In genomic region chr4:141486375-141486997, GRCh38 we compare ENCODE assay signal across 16 cellular contexts.
A peak's percentile ranks its signal among the peaks of the same experiment; 100 is the strongest.
DNase-seq lines count a peak whose midpoint lies in the region; ATAC-seq, FAIRE-seq and TF ChIP-seq lines count a peak whose summit lies in the region.
"Had no signal": no experiment of that assay in that cellular context is flagged by ENCODE, and none has a peak within 500 bp of the region (broad histone marks: within the 10 kb centered on the region; RNA-seq: fewer than 3 reads in every experiment).

No MANE protein-coding gene starts in this region.

- WGBS in K562 (ENCODE audit: insufficient coverage, low coverage, missing lambda C conversion rate), result 7% methylated on average over 4 of the region's 4 CpGs
- no CpG with 5 or more reads among the region's 4 CpGs for WGBS in mesendoderm (ENCODE audit: extremely low coverage, insufficient coverage, low lambda C conversion rate)

- H3K4me3 ChIP-seq in AG04449 (ENCODE audit: low read depth, low read length) (no peak overlapping the region), K562 (no peak overlapping the region), mucosa of descending colon (no peak overlapping the region), mesendoderm (ENCODE audit: low read length) (no peak overlapping the region)
- H3K4me3 ChIP-seq: ovary, transverse colon had no signal

- H3K4me1 ChIP-seq in K562 (replicated peaks in 1 of 2; ENCODE audit: control insufficient read depth in 2 of 2, insufficient read depth in 2 of 2, low read length in 2 of 2) (no peaks in the 10 kb centered on the region), mucosa of descending colon (ENCODE audit: low read depth) (no peaks in the 10 kb centered on the region), mesendoderm (ENCODE audit: control insufficient read depth, low read depth, low read length) (no peaks in the 10 kb centered on the region)
- H3K4me1 ChIP-seq: transverse colon had no signal

- no peak overlapping the region for H3K56ac ChIP-seq in mesendoderm (ENCODE audit: low read length)

- in situ Hi-C loops in K562 (cut with MboI), result no loop called here

- no peak overlapping the region for H3K4ac ChIP-seq in mesendoderm (ENCODE audit: low read depth, low read length)

- H3K23ac ChIP-seq in mesendoderm (ENCODE audit: low read length), result no peak overlapping the region

- H2BK120ac ChIP-seq in mesendoderm (ENCODE audit: low read depth, low read length), result no peak overlapping the region

- H4K20me1 ChIP-seq in K562 (replicated peaks; ENCODE audit: control insufficient read depth, insufficient read depth, low read length), result no peaks in the 10 kb centered on the region

- ATAC-seq in K562 (no peak), mucosa of descending colon (no peak), HG02884 (IDR thresholded peaks at IDR 0.05; ENCODE audit: unreplicated experiment) (no peak)

- no peak overlapping the region for H3K18ac ChIP-seq in mesendoderm (ENCODE audit: low read length)

- TF ChIP-seq CTCF in AG04449 (IDR thresholded peaks at IDR 0.05; ENCODE audit: insufficient read depth, low read length, missing control alignments) (no peak), K562 (IDR thresholded peaks at IDR 0.05 in 2 of 3, conservative IDR thresholded peaks at IDR 0.05 in 1 of 3; ENCODE audit: insufficient read depth in 2 of 3, low read depth in 1 of 3, low read length in 3 of 3) (no peak), mucosa of descending colon (IDR thresholded peaks at IDR 0.05) (no peak)

- H3K4me2 ChIP-seq in K562 (ENCODE audit: insufficient read depth, low read length) (no peak overlapping the region), mesendoderm (ENCODE audit: low read length) (no peak overlapping the region)

- H2AK5ac ChIP-seq in mesendoderm (ENCODE audit: low read length), result no peak overlapping the region

- H3K79me1 ChIP-seq in mesendoderm (ENCODE audit: low read length), result no peaks in the 10 kb centered on the region

- H2BK15ac ChIP-seq in mesendoderm (replicated peaks; ENCODE audit: low read depth), result no peak overlapping the region

- H3K27ac ChIP-seq in K562 (ENCODE audit: extremely low read depth, low read depth, low read length) (no peak overlapping the region), mesendoderm (ENCODE audit: low read depth, low read length) (no peak overlapping the region)
- H3K27ac ChIP-seq: ovary, transverse colon had no signal

- H2BK5ac ChIP-seq in mesendoderm (ENCODE audit: low read length), result no peak overlapping the region

- H3K79me2 ChIP-seq in K562 (ENCODE audit: control insufficient read depth, insufficient read depth, low read length), result no peaks in the 10 kb centered on the region
- no peaks in the 10 kb centered on the region for H3K79me2 ChIP-seq in mesendoderm (ENCODE audit: control insufficient read depth, insufficient read depth, low read length)

- no peaks in the 10 kb centered on the region for H3K36me3 ChIP-seq in K562 (ENCODE audit: control insufficient read depth, insufficient read depth, low read length)
- no peaks in the 10 kb centered on the region for H3K36me3 ChIP-seq in mucosa of descending colon (ENCODE audit: low read depth)
- no peaks in the 10 kb centered on the region for H3K36me3 ChIP-seq in mesendoderm (ENCODE audit: control insufficient read depth, insufficient read depth, low read length)
- H3K36me3 ChIP-seq: ovary, transverse colon had no signal

- CTCF ChIA-PET in AG04449 (lab: Yijun Ruan, JAX), result interaction anchor here (1.2 to 1.3 kb wide), 3 partner anchors 13 to 141 kb away, joined by 3 to 4 read pairs (median 4); no protein-coding TSS in a partner anchor
- CTCF ChIA-PET in K562 (lab: Yijun Ruan, JAX; ENCODE audit: low intra/inter-chr PET ratio), result no interaction called here

- H3K9me1 ChIP-seq in K562 (ENCODE audit: control insufficient read depth, insufficient read depth, low read length), result no peaks in the 10 kb centered on the region

- no peak for TF ChIP-seq RAD21 in K562 (CRISPR knock-in tag; conservative IDR thresholded peaks at IDR 0.05 in 1 of 2, IDR thresholded peaks at IDR 0.05 in 1 of 2)

- POLR2A ChIA-PET in AG04449 (lab: Yijun Ruan, JAX), result interaction anchor here (0.9 to 1.1 kb wide), 2 partner anchors 85 to 136 kb away, joined by 3 read pairs; no protein-coding TSS in a partner anchor
- POLR2A ChIA-PET in K562 (lab: Yijun Ruan, JAX), result no interaction called here

- no peak overlapping the region for H4K8ac ChIP-seq in mesendoderm (ENCODE audit: low read depth, low read length)

- no peaks in the 10 kb centered on the region for H3K27me3 ChIP-seq in K562 (ENCODE audit: control insufficient read depth in 2 of 2, insufficient read depth in 2 of 2, low read length in 2 of 2)
- H3K27me3 ChIP-seq in mesendoderm (ENCODE audit: insufficient read depth, low read length, poor library complexity), result no peaks in the 10 kb centered on the region
- H3K27me3 ChIP-seq: ovary, transverse colon had no signal

- no TSS peak for BruUV-seq in K562 (replicated peaks; lab: Mats Ljungman, UMichigan)

- no peak overlapping the region for H3K9ac ChIP-seq in K562 (ENCODE audit: insufficient read depth in 1 of 2, low read depth in 2 of 2, low read length in 2 of 2)
- no peak overlapping the region for H3K9ac ChIP-seq in mesendoderm (ENCODE audit: low read length)

- peak; percentile 63 for DNase-seq in AG04449 (ENCODE audit: low read depth, low spot score)
- DNase-seq in HT-29 (ENCODE audit: low spot score), result peak; percentile 4
- DNase-seq in K562 (ENCODE audit: extremely low read depth in 1 of 4, low spot score in 3 of 4), result no peak
- peak; percentile 85 for DNase-seq in iris pigment epithelial cell (ENCODE audit: low read depth)
- no peak for DNase-seq in mucosa of descending colon
- no peak for DNase-seq in mesendoderm
- DNase-seq in NCI-H226, result no peak
- DNase-seq: activated gamma-delta T cell treated with Interleukin-2 at 50 U/mL for 16 hours; DND-41; erythroblast; Kasumi-1; NCI-H2081 treated with DMSO at 0.1 percent for 48 hours; ovary; stimulated activated CD4-positive, alpha-beta T cell treated with anti-CD3 and anti-CD28 coated beads, Interleukin-15, amount 100 ng/mL, for 24 hours; transverse colon had no signal

- H4K5ac ChIP-seq in mesendoderm (ENCODE audit: low read length), result no peak overlapping the region

- TF ChIP-seq POLR2A in K562 (conservative IDR thresholded peaks at IDR 0.05), result no peak

- intact Hi-C loops in K562 (cut with micrococcal nuclease), result no loop called here
- intact Hi-C loops in mucosa of descending colon (cut with DNase I, micrococcal nuclease), result no loop called here

- no peak overlapping the region for H2AFZ ChIP-seq in K562 (ENCODE audit: low read depth, low read length)

- H3K9me3 ChIP-seq in K562 (replicated peaks; ENCODE audit: control insufficient read depth, insufficient read depth, low read depth, low read length) (no peaks in the 10 kb centered on the region; the same call in 1 of the 2 replicates), mucosa of descending colon (peaks cover 5% of the 10 kb centered on the region)

- TF ChIP-seq EP300 in K562 (IDR thresholded peaks at IDR 0.05; ENCODE audit: low read length), result no peak

- no peak for FAIRE-seq in K562 (lab: Jason Lieb, UNC)

TF ChIP-seq in K562, 482 proteins besides CTCF, POLR2A, EP300 and RAD21:
- TF ChIP-seq KLF13 (tag; IDR thresholded peaks at IDR 0.05; ENCODE audit: borderline replicate concordance, low read depth), result no peak
- TF ChIP-seq NFIC (IDR thresholded peaks at IDR 0.05), result peak; percentile 49; the same call in 1 of the 2 replicates

Comparison
In these comparisons a context has a peak if more than half of its experiments do, and no peak if none do; other contexts are left out.
1. DNase-seq: peak in AG04449 (single experiment), HT-29 (single experiment) and iris pigment epithelial cell (single experiment); none in K562 (0 of 4), mucosa of descending colon (0 of 3), mesendoderm (single experiment) and NCI-H226 (single experiment).